Comparison of ENCODE assay signal across 1 cellular context in the genomic region with DNA sequence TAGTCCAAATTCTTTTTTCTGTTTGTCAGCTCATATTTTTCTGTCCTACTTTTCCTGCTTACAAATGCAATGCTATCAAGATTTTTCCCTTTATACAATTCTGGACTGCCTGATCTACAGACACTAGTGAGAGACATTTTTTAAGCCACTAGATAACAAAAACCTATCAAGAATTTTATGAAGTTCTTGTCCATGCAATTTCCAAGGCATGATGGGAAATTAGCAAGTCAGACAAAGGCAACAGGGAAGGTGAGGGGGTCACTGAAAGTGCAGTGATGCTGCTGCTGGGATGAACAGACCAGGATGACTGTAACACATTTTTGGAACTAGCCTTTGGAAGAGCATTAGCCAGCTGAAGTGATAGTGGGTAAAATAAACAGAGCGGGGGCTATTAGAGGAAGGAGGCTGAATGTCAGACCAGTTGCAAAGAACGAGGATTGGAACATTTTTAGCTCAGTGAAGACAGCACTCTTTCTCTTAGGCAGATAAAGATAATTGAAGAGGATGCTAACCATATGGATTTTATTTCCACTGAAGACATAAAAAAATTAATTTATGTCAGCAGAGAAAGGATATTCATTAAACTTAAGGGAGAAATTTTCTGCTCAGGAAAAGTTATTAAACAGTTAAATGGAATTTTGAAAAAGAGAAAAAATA.
TF ChIP-seq lines count a peak whose summit lies in the region.

No MANE protein-coding gene starts in this region.

TF ChIP-seq in SK-N-SH treated with all-trans-retinoic acid at 6 μM for 48 hours, 23 proteins besides CTCF, POLR2A, EP300 and RAD21 (continued from another document):
- TF ChIP-seq, protein P1, sequence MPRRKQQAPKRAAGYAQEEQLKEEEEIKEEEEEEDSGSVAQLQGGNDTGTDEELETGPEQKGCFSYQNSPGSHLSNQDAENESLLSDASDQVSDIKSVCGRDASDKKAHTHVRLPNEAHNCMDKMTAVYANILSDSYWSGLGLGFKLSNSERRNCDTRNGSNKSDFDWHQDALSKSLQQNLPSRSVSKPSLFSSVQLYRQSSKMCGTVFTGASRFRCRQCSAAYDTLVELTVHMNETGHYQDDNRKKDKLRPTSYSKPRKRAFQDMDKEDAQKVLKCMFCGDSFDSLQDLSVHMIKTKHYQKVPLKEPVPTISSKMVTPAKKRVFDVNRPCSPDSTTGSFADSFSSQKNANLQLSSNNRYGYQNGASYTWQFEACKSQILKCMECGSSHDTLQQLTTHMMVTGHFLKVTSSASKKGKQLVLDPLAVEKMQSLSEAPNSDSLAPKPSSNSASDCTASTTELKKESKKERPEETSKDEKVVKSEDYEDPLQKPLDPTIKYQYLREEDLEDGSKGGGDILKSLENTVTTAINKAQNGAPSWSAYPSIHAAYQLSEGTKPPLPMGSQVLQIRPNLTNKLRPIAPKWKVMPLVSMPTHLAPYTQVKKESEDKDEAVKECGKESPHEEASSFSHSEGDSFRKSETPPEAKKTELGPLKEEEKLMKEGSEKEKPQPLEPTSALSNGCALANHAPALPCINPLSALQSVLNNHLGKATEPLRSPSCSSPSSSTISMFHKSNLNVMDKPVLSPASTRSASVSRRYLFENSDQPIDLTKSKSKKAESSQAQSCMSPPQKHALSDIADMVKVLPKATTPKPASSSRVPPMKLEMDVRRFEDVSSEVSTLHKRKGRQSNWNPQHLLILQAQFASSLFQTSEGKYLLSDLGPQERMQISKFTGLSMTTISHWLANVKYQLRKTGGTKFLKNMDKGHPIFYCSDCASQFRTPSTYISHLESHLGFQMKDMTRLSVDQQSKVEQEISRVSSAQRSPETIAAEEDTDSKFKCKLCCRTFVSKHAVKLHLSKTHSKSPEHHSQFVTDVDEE (CRISPR knock-in tag; IDR thresholded peaks at IDR 0.05) = peak; percentile 91; the same call in 1 of the 2 replicates
- no peak for TF ChIP-seq ZNF8 (CRISPR knock-in tag; IDR thresholded peaks at IDR 0.05)
- TF ChIP-seq CSDC2 (CRISPR knock-in tag; IDR thresholded peaks at IDR 0.05) = no peak
- no peak for TF ChIP-seq ZNF565 (CRISPR knock-in tag; conservative IDR thresholded peaks at IDR 0.05; ENCODE audit: low read depth)
